In the genomic region with DNA sequence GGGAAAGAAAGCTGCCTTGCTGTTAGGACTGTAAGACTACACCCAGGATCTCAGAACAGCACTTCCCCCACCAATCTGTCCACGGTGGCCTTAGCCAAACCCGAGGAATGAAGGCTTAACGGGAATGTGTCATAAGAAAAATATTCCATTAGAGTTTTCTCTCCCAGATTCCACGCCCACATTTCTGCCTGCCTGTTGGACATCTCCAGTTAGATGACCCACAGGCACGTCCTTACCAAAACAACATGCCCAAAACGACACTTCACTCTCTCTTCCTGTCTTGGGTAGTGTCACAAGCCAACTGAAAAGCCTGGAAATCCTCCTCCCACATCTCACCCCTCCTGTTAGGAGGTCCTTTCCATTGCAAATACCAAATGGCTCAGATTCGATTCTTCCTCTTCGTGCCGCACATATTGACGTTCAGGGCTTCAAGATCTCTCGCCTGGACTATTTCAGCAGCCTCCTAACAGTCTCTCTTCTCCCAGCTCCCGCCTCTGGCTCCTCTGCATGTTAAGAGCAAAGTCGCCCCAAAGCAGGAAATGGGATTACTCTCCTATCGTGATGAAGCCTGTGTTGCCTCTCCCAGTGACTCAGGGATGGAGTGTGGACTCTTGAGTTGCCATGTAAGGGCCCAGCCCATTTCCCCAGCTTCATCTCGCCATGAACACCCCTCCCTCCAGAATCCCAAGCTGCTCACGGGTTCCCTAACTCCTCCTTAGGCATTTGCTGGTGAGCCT, we compare ENCODE assay signal across 9 cellular contexts.
DNase-seq lines count a peak whose midpoint lies in the region; ATAC-seq and TF ChIP-seq lines count a peak whose summit lies in the region.
"Had no signal": no experiment of that assay in that cellular context is flagged by ENCODE, and none has a peak within 500 bp of the region (broad histone marks: within the 10 kb centered on the region; RNA-seq: fewer than 3 reads in every experiment).

No MANE protein-coding gene starts in this region.

- peaks cover 5% of the 10 kb centered on the region; the same call in 1 of the 2 replicates for H3K9me3 ChIP-seq in HUES6 (ENCODE audit: control insufficient read depth, insufficient read depth, low read depth, low read length)
- H3K9me3 ChIP-seq in left lung: no peaks in the 10 kb centered on the region
- no peaks in the 10 kb centered on the region for H3K9me3 ChIP-seq in tibial nerve
- H3K9me3 ChIP-seq: HAP-1 had no signal

- intact Hi-C loops in left lung (cut with DNase I): no loop called here

- no peak for TF ChIP-seq POLR2A in tibial nerve (IDR thresholded peaks at IDR 0.05)

- ATAC-seq in left lung: peak; percentile 87
- ATAC-seq in GM19452 (IDR thresholded peaks at IDR 0.05; ENCODE audit: unreplicated experiment): no peak

- TF ChIP-seq CTCF in left lung (IDR thresholded peaks at IDR 0.05) (no peak), tibial nerve (IDR thresholded peaks at IDR 0.05) (no peak), GM13976 (IDR thresholded peaks at IDR 0.05; ENCODE audit: borderline replicate concordance, control extremely low read depth, extremely low read depth, insufficient read depth, missing control alignments) (no peak)

- DNase-seq in cerebellum (ENCODE audit: low spot score) (peak; percentile 74), left lung (peak in 1 of 2 donors; percentile 62), tibial nerve (ENCODE audit: low spot score in 2 of 2) (peak; percentile 46 to 72), NOMO-1 treated with dmso at 0.1 percent for 144 hours (lab: John Stamatoyannopoulos, UW; ENCODE audit: unreplicated experiment) (no peak), GM13976 (ENCODE audit: low spot score) (no peak), midbrain (lab: John Stamatoyannopoulos, UW) (no peak)

- H3K4me1 ChIP-seq in HUES6 (ENCODE audit: control insufficient read depth, insufficient read depth, low read length): peaks cover 2% of the 10 kb centered on the region; the same call in 1 of the 2 replicates
- H3K4me1 ChIP-seq in left lung: no peaks in the 10 kb centered on the region
- H3K4me1 ChIP-seq in tibial nerve: peaks cover 0 to 28% (median 6%) of the 10 kb centered on the region in 4 donors
- H3K4me1 ChIP-seq: HAP-1 had no signal

- H3K36me3 ChIP-seq in HUES6 (ENCODE audit: control insufficient read depth, insufficient read depth, low read length): no peaks in the 10 kb centered on the region
- H3K36me3 ChIP-seq in left lung: no peaks in the 10 kb centered on the region
- no peaks in the 10 kb centered on the region for H3K36me3 ChIP-seq in tibial nerve
- H3K36me3 ChIP-seq: HAP-1 had no signal

- peak overlapping the region; percentile 1 for H3K9ac ChIP-seq in HUES6 (ENCODE audit: low read length)

- peak in 1 of 2 donors; percentile 55 for TF ChIP-seq EP300 in tibial nerve (IDR thresholded peaks at IDR 0.05)

- H3K27ac ChIP-seq in HUES6 (ENCODE audit: low read depth, low read length) (no peak overlapping the region), left lung (peak overlapping the region; percentile 42 to 69), tibial nerve (peak overlapping the region in 3 of 4 donors; percentile 50 to 84 (median 78))

- WGBS in tibial nerve, 2 donors: 53 to 59% methylated on average over 16 of the region's 16 CpGs

- H3K27me3 ChIP-seq in HUES6 (ENCODE audit: control insufficient read depth, insufficient read depth, low read length) (no peaks in the 10 kb centered on the region), left lung (no peaks in the 10 kb centered on the region), tibial nerve (no peaks in the 10 kb centered on the region)

- in situ Hi-C loops in GM13976 (cut with MboI; ENCODE audit: low sequenced_read_pairs, unreplicated experiment): no loop called here

- no peak overlapping the region for H3K4me3 ChIP-seq in HUES6 (ENCODE audit: low read depth, low read length)
- H3K4me3 ChIP-seq in left lung: no peak overlapping the region
- peak overlapping the region in 1 of 4 donors; percentile 16 for H3K4me3 ChIP-seq in tibial nerve
- H3K4me3 ChIP-seq: HAP-1 had no signal

Comparison
In these comparisons a context has a peak if more than half of its experiments do, and no peak if none do; other contexts are left out.
1. DNase-seq: peak in cerebellum (single experiment) and tibial nerve (2 of 2); none in NOMO-1 treated with dmso at 0.1 percent for 144 hours (single experiment), GM13976 (single experiment) and midbrain (single experiment).